Comparison of ENCODE assay signal across 21 cellular contexts in genomic region chr2:127610561-127610960, GRCh38. TPM values are rescaled to one million over a fixed set of nuclear protein-coding genes. Genes with fewer than 3 reads are reported as not detected.
"Had no signal": no experiment of that assay in that cellular context is flagged by ENCODE, and none has a peak within 500 bp of the region (broad histone marks: within the 10 kb centered on the region; RNA-seq: fewer than 3 reads in every experiment).

No MANE protein-coding gene starts in this region.

- H3K4me1 Mint-ChIP-seq: neural progenitor cell had no signal

- H3K36me3 ChIP-seq: brain microvascular endothelial cell, neural progenitor cell, ovary had no signal

- ATAC-seq: left cardiac atrium; stimulated activated naive B cell treated with anti-CD40 and anti-IgM and Interleukin-4, amounts not matched to agents 10 μg/mL and 1 μg/mL and 100 μg/mL, for 72 hours; T-cell had no signal

- H3K27me3 ChIP-seq: brain microvascular endothelial cell, neural progenitor cell, ovary had no signal

- H3K4me1 ChIP-seq: neural progenitor cell had no signal

- H3K36me3 Mint-ChIP-seq: neural progenitor cell had no signal

- DNase-seq: activated CD4-positive, alpha-beta T cell treated with anti-CD3 and anti-CD28 coated beads, Interleukin-2, amount 50 U/mL, for 4 hours; activated naive CD8-positive, alpha-beta T cell treated with anti-CD3 and anti-CD28 coated beads, Interleukin-2, amount 10 ng/mL, durations not matched to agents 7 days and 5 days; activated T-cell treated with anti-CD3 and anti-CD28 coated beads for 4 hours; anterior cingulate cortex; brain microvascular endothelial cell; effector memory CD4-positive, alpha-beta T cell; foreskin melanocyte; left cardiac atrium; midbrain; stimulated activated CD4-positive, alpha-beta T cell treated with anti-CD3 and anti-CD28 coated beads, Interleukin-2, amount 100 ng/mL, for 48 hours; stimulated activated naive B cell treated with anti-CD40 and anti-IgM and Interleukin-4, amounts not matched to agents 10 μg/mL and 1 μg/mL and 100 μg/mL, for 72 hours; T-helper 9 cell had no signal

- H3K27me3 Mint-ChIP-seq: stimulated activated naive B cell treated with anti-CD40 and anti-IgM and Interleukin-4, amounts not matched to agents 10 μg/mL and 1 μg/mL and 100 μg/mL, for 72 hours had no signal

- H3K4me3 Mint-ChIP-seq: activated naive CD8-positive, alpha-beta T cell treated with anti-CD3 and anti-CD28 coated beads, Interleukin-2, amount 10 ng/mL, durations not matched to agents 7 days and 5 days; dendritic cell treated with granulocyte-macrophage colony-stimulating factor and Interleukin-4, amounts not matched to agents 40 ng/mL and 50 ng/mL, for 4 days; stimulated activated naive B cell treated with anti-CD40 and anti-IgM and Interleukin-4, amounts not matched to agents 10 μg/mL and 1 μg/mL and 100 μg/mL, for 72 hours; T-cell had no signal

- H3K9ac ChIP-seq: neural progenitor cell, SK-N-SH had no signal

- H3K9me3 ChIP-seq: SK-N-SH had no signal

- H3K27ac ChIP-seq: brain microvascular endothelial cell, neural progenitor cell, ovary had no signal

- H3K4me3 ChIP-seq: lung, neural progenitor cell, ovary had no signal

- H3K27ac Mint-ChIP-seq: activated naive CD8-positive, alpha-beta T cell treated with anti-CD3 and anti-CD28 coated beads, Interleukin-2, amount 10 ng/mL, durations not matched to agents 7 days and 5 days; dendritic cell treated with granulocyte-macrophage colony-stimulating factor and Interleukin-4, amounts not matched to agents 40 ng/mL and 50 ng/mL, for 4 days; stimulated activated naive B cell treated with anti-CD40 and anti-IgM and Interleukin-4, amounts not matched to agents 10 μg/mL and 1 μg/mL and 100 μg/mL, for 72 hours; T-cell had no signal

RNA-seq across cellular contexts. Expression of gene GPR17, which starts 35.4 kb away (rescaled TPM):
- total RNA-seq: activated naive CD8-positive, alpha-beta T cell treated with anti-CD3 and anti-CD28 coated beads, Interleukin-2, amount 10 ng/mL, durations not matched to agents 7 days and 5 days; fibroblast of lung; myocyte; ovary; subcutaneous adipose tissue; T-cell had no signal
- polyA plus RNA-seq: fibroblast of lung had no signal
